23 cellular contexts compared by ENCODE assay signal in the genomic region with DNA sequence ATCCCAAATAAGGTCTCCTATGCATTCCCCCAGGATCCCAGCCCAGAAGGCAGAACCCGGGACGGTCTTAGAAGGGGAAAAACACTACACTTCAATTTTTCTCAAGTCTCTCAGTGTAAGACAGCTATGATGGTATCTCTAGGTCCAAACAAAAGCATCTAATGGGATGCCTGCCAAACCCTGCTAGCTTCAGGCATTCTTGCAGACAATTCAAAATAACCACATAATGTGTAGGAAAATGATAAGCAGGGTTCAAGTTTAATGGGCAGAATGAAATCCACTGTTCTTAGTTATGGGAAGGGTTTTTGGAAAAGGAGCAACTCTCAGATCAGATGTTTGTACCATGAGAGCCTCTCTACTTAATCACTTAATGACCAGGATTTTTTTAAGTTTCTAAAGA.
DNase-seq lines count a peak whose midpoint lies in the region; TF ChIP-seq lines count a peak whose summit lies in the region.
"Had no signal": no experiment of that assay in that cellular context is flagged by ENCODE, and none has a peak within 500 bp of the region (broad histone marks: within the 10 kb centered on the region; RNA-seq: fewer than 3 reads in every experiment).

No MANE protein-coding gene starts in this region.

- peak overlapping the region; percentile 95 for H3K27ac Mint-ChIP-seq in mesothelial cell of epicardium
- H3K27ac Mint-ChIP-seq: activated CD8-positive, alpha-beta T cell treated with anti-CD3 and anti-CD28 coated beads, Interleukin-2, amount 10 ng/mL, durations not matched to agents 7 days and 5 days; activated T-cell treated with anti-CD3 and anti-CD28 coated beads, Interleukin-2, amount 50 U/mL, for 24 hours; brain had no signal

- no peaks in the 10 kb centered on the region for H3K36me3 Mint-ChIP-seq in mesothelial cell of epicardium
- H3K36me3 Mint-ChIP-seq: brain had no signal

- in situ Hi-C loops in astrocyte of the spinal cord (cut with HindIII; ENCODE audit: low sequenced_read_pairs): no loop called here

- peaks cover 57% of the 10 kb centered on the region for H3K4me1 Mint-ChIP-seq in mesothelial cell of epicardium

- no peaks in the 10 kb centered on the region for H3K27me3 Mint-ChIP-seq in mesothelial cell of epicardium (ENCODE audit: low read depth)

- H3K4me3 Mint-ChIP-seq in mesothelial cell of epicardium: no peak overlapping the region
- H3K4me3 Mint-ChIP-seq: activated CD8-positive, alpha-beta T cell treated with anti-CD3 and anti-CD28 coated beads, Interleukin-2, amount 10 ng/mL, durations not matched to agents 7 days and 5 days; activated T-cell treated with anti-CD3 and anti-CD28 coated beads, Interleukin-2, amount 50 U/mL, for 24 hours; brain; neural crest cell had no signal

- TF ChIP-seq CTCF in AG10803 (conservative IDR thresholded peaks at IDR 0.05; ENCODE audit: low read length) (no peak), astrocyte of the spinal cord (IDR thresholded peaks at IDR 0.05; ENCODE audit: low read depth, low read length) (no peak), mesothelial cell of epicardium (IDR thresholded peaks at IDR 0.05; ENCODE audit: unreplicated experiment) (no peak)

- peak; percentile 8 for DNase-seq in AG10803 (ENCODE audit: low read depth)
- peak; percentile 28 for DNase-seq in HT1080 (ENCODE audit: low read depth)
- DNase-seq in astrocyte of the spinal cord (ENCODE audit: low read depth, low spot score): peak; percentile 73
- DNase-seq in mesothelial cell of epicardium (ENCODE audit: low spot score in 2 of 2, unreplicated experiment in 2 of 2): no peak
- no peak for DNase-seq in HuH-7.5 (ENCODE audit: low spot score)
- no peak for DNase-seq in mesenteric fat pad (ENCODE audit: low spot score)
- DNase-seq in activated CD4-positive, CD25-positive, alpha-beta regulatory T cell (lab: John Stamatoyannopoulos, UW): no peak
- no peak for DNase-seq in nucleus accumbens (lab: John Stamatoyannopoulos, UW)
- DNase-seq: activated CD8-positive, alpha-beta T cell treated with anti-CD3 and anti-CD28 coated beads, Interleukin-2, amount 10 ng/mL, durations not matched to agents 7 days and 5 days; activated naive CD4-positive, alpha-beta T cell treated with anti-CD3 and anti-CD28 coated beads, Interleukin-2, amount 50 U/mL, for 16 hours; activated T-cell treated with anti-CD3 and anti-CD28 coated beads, Interleukin-2, amount 50 U/mL, for 24 hours; Caco-2; cortex of kidney; gastrocnemius medialis; GM23248; left cardiac atrium; midbrain; NCI-H187 had no signal

- H3K4me3 ChIP-seq in AG10803 (ENCODE audit: low read length) (no peak overlapping the region), astrocyte of the spinal cord (ENCODE audit: low read depth, low read length) (no peak overlapping the region)
- H3K4me3 ChIP-seq: gastrocnemius medialis, GM23248, Peyer's patch, SK-N-MC, spleen had no signal

- H3K9me3 Mint-ChIP-seq in mesothelial cell of epicardium: no peaks in the 10 kb centered on the region
- H3K9me3 Mint-ChIP-seq: activated T-cell treated with anti-CD3 and anti-CD28 coated beads, Interleukin-2, amount 50 U/mL, for 24 hours; neural crest cell had no signal

Comparison
In these comparisons a context has a peak if more than half of its experiments do, and no peak if none do; other contexts are left out.
1. DNase-seq: peak in AG10803 (single experiment), HT1080 (single experiment) and astrocyte of the spinal cord (single experiment); none in mesothelial cell of epicardium (0 of 2), HuH-7.5 (single experiment), mesenteric fat pad (single experiment), activated CD4-positive, CD25-positive, alpha-beta regulatory T cell (0 of 4) and nucleus accumbens (0 of 56).